In the genomic region with DNA sequence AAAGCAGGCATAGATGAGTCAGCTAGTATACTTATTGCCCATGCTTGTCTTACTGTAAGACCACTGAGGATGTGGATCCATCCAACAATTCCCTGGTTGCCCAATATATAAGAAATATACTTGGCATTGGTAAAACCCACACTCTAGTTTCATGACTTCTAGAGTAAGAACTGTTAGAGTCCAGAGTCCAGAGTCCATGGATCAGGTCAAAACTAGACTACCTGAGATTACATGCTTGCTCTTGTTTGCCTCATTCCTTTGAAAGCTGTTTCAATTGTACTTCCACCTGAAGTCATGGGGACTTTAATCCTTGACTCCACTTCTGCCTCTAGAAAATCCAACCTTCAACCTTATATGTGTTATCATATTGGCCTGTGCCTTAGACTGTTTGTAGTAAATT, we compare ENCODE assay signal across 29 cellular contexts.
"Had no signal": no experiment of that assay in that cellular context is flagged by ENCODE, and none has a peak within 500 bp of the region (broad histone marks: within the 10 kb centered on the region; RNA-seq: fewer than 3 reads in every experiment).

No MANE protein-coding gene starts in this region.

- H3K27me3 ChIP-seq: ascending aorta, brain microvascular endothelial cell, breast epithelium had no signal

- ATAC-seq: activated CD8-positive, alpha-beta T cell treated with anti-CD3 and anti-CD28 coated beads for 36 hours; activated naive CD8-positive, alpha-beta T cell treated with anti-CD3 and anti-CD28 coated beads, Interleukin-2, amount 50 U/mL, for 24 hours had no signal

- DNase-seq: activated B cell treated with CpG ODN at 0.5 μM for 24 hours; activated CD4-positive, alpha-beta memory T cell treated with anti-CD3 and anti-CD28 coated beads for 36 hours; activated CD4-positive, alpha-beta T cell treated with anti-CD3 and anti-CD28 coated beads for 4 hours; activated CD4-positive, alpha-beta T cell treated with anti-CD3 and anti-CD28 coated beads, Interleukin-2, amount 10 ng/mL, durations not matched to agents 24 days and 14 days; activated CD4-positive, alpha-beta T cell treated with anti-CD3 and anti-CD28 coated beads, Interleukin-2, amount 50 U/mL, for 1 hour; activated CD4-positive, alpha-beta T cell treated with anti-CD3 and anti-CD28 coated beads, Interleukin-2, amount 50 U/mL, for 4 hours; activated CD4-positive, CD25-positive, alpha-beta regulatory T cell treated with anti-CD3 and anti-CD28 coated beads, Interleukin-2, amount 50 U/mL, for 72 hours; activated CD8-positive, alpha-beta memory T cell treated with anti-CD3 and anti-CD28 coated beads, Interleukin-2, amount 50 U/mL, for 4 hours; activated CD8-positive, alpha-beta T cell treated with anti-CD3 and anti-CD28 coated beads for 36 hours; activated effector memory CD4-positive, alpha-beta T cell treated with Interleukin-2 at 50 U/mL for 16 hours; activated gamma-delta T cell; activated naive CD4-positive, alpha-beta T cell treated with anti-CD3 and anti-CD28 coated beads, Interleukin-2, amount 10 ng/mL, durations not matched to agents 7 days and 5 days; activated naive CD4-positive, alpha-beta T cell treated with Interleukin-2 at 50 U/mL for 16 hours; activated naive CD8-positive, alpha-beta T cell treated with anti-CD3 and anti-CD28 coated beads, Interleukin-2, amount 10 ng/mL, durations not matched to agents 7 days and 5 days; activated naive CD8-positive, alpha-beta T cell treated with anti-CD3 and anti-CD28 coated beads, Interleukin-2, amount 50 U/mL, for 24 hours; activated T-cell treated with anti-CD3 and anti-CD28 coated beads for 4 hours; activated T-cell treated with anti-CD3 and anti-CD28 coated beads, Interleukin-2, amount 50 U/mL, for 24 hours; activated T-cell treated with anti-CD3 and anti-CD28 coated beads, Interleukin-2, amount 50 U/mL, for 48 hours; amygdala; anterior cingulate cortex; brain microvascular endothelial cell; central memory CD4-positive, alpha-beta T cell; T-helper 1 cell; T-helper 2 cell; T-helper 9 cell had no signal

- H3K27ac ChIP-seq: ascending aorta, brain microvascular endothelial cell, breast epithelium, VCaP had no signal

- H3K36me3 ChIP-seq: ascending aorta, brain microvascular endothelial cell, breast epithelium had no signal

- H3K9me3 ChIP-seq: ascending aorta, breast epithelium had no signal

- FAIRE-seq: TTC549 had no signal

- H3K4me3 ChIP-seq: ascending aorta, breast epithelium had no signal

- H3K4me1 ChIP-seq: ascending aorta, breast epithelium had no signal
